13 cellular contexts compared by ENCODE assay signal in the genomic region with DNA sequence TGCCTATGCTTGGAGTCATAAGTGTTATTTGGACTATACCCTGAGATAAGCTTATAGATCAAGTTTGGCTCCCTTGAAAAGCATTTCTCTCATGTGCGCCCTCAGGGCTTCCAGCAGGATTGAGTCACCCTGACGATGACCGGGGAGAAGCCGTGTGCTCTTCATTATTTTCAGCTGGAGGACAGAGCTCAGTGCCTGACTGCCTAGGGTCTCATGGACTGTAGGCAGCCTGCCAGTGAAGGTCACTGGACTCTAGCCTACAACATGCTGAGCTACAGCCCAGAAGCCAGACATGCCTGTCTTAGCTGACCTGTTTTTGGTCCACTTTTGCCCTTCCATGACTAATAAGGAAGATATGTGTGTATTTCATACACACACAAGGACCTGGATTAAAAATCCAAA. TPM values are rescaled to one million over a fixed set of nuclear protein-coding genes. Genes with fewer than 3 reads are reported as not detected.
DNase-seq lines count a peak whose midpoint lies in the region; ATAC-seq, FAIRE-seq and TF ChIP-seq lines count a peak whose summit lies in the region.
"Had no signal": no experiment of that assay in that cellular context is flagged by ENCODE, and none has a peak within 500 bp of the region (broad histone marks: within the 10 kb centered on the region; RNA-seq: fewer than 3 reads in every experiment).

No MANE protein-coding gene starts in this region.

- H3K36me3 ChIP-seq in RWPE2 (ENCODE audit: low read depth) (no peaks in the 10 kb centered on the region), Karpas-422 (ENCODE audit: insufficient read depth, low read length) (no peaks in the 10 kb centered on the region)
- H3K36me3 ChIP-seq: lower lobe of right lung had no signal

- H3K9me3 ChIP-seq in RWPE2 (ENCODE audit: severe bottlenecking) (no peaks in the 10 kb centered on the region), Karpas-422 (ENCODE audit: low read length) (no peaks in the 10 kb centered on the region)
- H3K9me3 ChIP-seq: lower lobe of right lung had no signal

- H2AFZ ChIP-seq in Karpas-422 (ENCODE audit: low read length) = no peak overlapping the region

- in situ Hi-C loops in Caki2 (cut with HindIII; ENCODE audit: low pct_unique_long_range_greater_than_20kb, low sequenced_read_pairs) = no loop called here

- H3K4me1 ChIP-seq in RWPE2 (ENCODE audit: insufficient read depth, poor library complexity, severe bottlenecking) = peaks cover 6% of the 10 kb centered on the region
- peaks cover 8% of the 10 kb centered on the region for H3K4me1 ChIP-seq in Karpas-422 (ENCODE audit: low read length)

- H3K79me2 ChIP-seq in Karpas-422 (ENCODE audit: low read length) = no peaks in the 10 kb centered on the region

- no peak for TF ChIP-seq CTCF in RWPE2 (IDR thresholded peaks at IDR 0.05; ENCODE audit: poor library complexity, severe bottlenecking)

- H3K9ac ChIP-seq in Karpas-422 (ENCODE audit: low read length) = no peak overlapping the region

- H4K20me1 ChIP-seq in Karpas-422 (ENCODE audit: insufficient read depth, low read depth, low read length) = no peaks in the 10 kb centered on the region

- peak overlapping the region; percentile 5 for H3K27ac ChIP-seq in RWPE2 (ENCODE audit: poor library complexity, severe bottlenecking)
- H3K27ac ChIP-seq in Karpas-422 (ENCODE audit: low read length) = no peak overlapping the region
- H3K27ac ChIP-seq: lower lobe of right lung had no signal

- FAIRE-seq in GM19239 (lab: Jason Lieb, UNC) = no peak
- FAIRE-seq: TTC549 had no signal

- H3K4me2 ChIP-seq in Karpas-422 (ENCODE audit: low read depth, low read length, poor library complexity, severe bottlenecking) = no peak overlapping the region

- no peaks in the 10 kb centered on the region for H3K27me3 ChIP-seq in RWPE2 (ENCODE audit: insufficient read depth, poor library complexity, severe bottlenecking)
- H3K27me3 ChIP-seq in Karpas-422 (ENCODE audit: low read length) = no peaks in the 10 kb centered on the region

- no peaks in the 10 kb centered on the region for H3K9me2 ChIP-seq in Karpas-422 (replicated peaks; ENCODE audit: insufficient read depth, low read length)

- ATAC-seq in RWPE2 (ENCODE audit: low read depth) (peak; percentile 86), HG03039 (IDR thresholded peaks at IDR 0.05; ENCODE audit: unreplicated experiment) (no peak), GM21717 (IDR thresholded peaks at IDR 0.05; ENCODE audit: unreplicated experiment) (no peak)

- no peak overlapping the region for H3K4me3 ChIP-seq in RWPE2 (ENCODE audit: severe bottlenecking)
- no peak overlapping the region for H3K4me3 ChIP-seq in Karpas-422 (ENCODE audit: low read length)
- H3K4me3 ChIP-seq: lower lobe of right lung had no signal

- DNase-seq in Caki2 (ENCODE audit: low read depth) (peak; percentile 33), RWPE2 (ENCODE audit: low spot score) (no peak), fibroblast of gingiva (ENCODE audit: low read depth) (peak; percentile 69), myocyte (ENCODE audit: low read depth) (peak; percentile 36), GM19239 (ENCODE audit: insufficient read length, low spot score) (no peak), Karpas-422 (no peak)
- DNase-seq: DMS53; effector CD8-positive, alpha-beta T cell; lower lobe of right lung; NCI-H82 had no signal

RNA-seq across cellular contexts. Expression of a gene that starts 31.6 kb away (rescaled TPM):
- total RNA-seq in Caki2 (2014; rRNA removed; shearing (Covaris generic); ENCODE audit: low replicate concordance) = 6.4 and 9.2 TPM in 2 replicates
- total RNA-seq in myocyte = 16.3 TPM in 2 replicates
- polyA plus RNA-seq in myocyte (2012) = 14.0 TPM
- total RNA-seq in Karpas-422 (2014; rRNA removed; shearing (Covaris generic); ENCODE audit: low replicate concordance) = 0.93 and 3.1 TPM in 2 replicates

Comparison
In these comparisons a context has a peak if more than half of its experiments do, and no peak if none do; other contexts are left out.
1. DNase-seq: peak in Caki2 (single experiment), fibroblast of gingiva (single experiment) and myocyte (single experiment); none in RWPE2 (single experiment), GM19239 (single experiment) and Karpas-422 (single experiment).